Comparison of ENCODE assay signal across 1 cellular context in the genomic region with DNA sequence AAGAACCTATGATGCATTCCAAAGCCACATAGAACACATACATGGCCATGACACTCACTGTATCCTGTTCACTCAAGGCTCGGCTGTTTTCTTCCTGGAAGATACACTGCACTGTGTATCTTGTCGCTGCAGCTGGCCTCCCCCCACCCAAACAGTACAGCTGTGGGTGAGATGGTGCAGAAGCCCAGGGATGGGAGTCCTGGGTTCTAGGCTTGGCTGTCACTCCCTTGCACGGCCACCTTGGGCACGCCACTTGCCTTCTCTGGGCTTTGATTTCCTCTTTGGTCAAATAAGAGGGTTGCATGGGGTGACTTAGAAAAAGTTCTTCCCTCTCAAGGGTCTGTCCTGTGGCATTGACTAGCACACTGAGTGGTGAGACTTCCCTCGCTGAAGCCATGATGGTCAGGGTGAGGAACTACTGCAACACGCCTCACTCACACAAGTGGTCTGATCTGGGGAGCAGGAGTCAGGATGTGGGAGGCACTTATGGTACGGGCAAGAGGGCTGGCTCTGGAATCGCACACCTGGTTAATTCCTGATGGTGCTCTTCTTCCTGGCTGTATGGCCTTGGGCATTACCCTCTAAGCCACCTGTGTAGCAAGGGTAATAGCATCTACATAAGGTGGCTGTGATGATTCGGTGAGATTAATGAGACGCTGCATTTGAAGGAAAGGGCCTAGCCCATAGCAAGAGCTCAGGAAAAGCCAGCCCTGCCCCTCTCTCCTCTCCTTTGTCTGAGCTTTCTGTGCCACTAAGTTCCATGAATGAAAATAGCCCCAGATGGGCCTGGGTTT.
TF ChIP-seq lines count a peak whose summit lies in the region.

No MANE protein-coding gene starts in this region.

TF ChIP-seq in K562, 482 proteins besides CTCF, POLR2A, EP300 and RAD21:
- TF ChIP-seq FOXJ3 (CRISPR knock-in tag; IDR thresholded peaks at IDR 0.05), result no peak
- 0 out of 2 replicates have a peak, but pooled peaks have one; percentile 4 for TF ChIP-seq POLR2AphosphoS5 (IDR thresholded peaks at IDR 0.05; ENCODE audit: control insufficient read depth, insufficient read depth, low read depth, low read length)
- TF ChIP-seq POLR2G (IDR thresholded peaks at IDR 0.05; ENCODE audit: low read depth, low read length), result no peak
